1 cellular context compared by ENCODE assay signal in the genomic region with DNA sequence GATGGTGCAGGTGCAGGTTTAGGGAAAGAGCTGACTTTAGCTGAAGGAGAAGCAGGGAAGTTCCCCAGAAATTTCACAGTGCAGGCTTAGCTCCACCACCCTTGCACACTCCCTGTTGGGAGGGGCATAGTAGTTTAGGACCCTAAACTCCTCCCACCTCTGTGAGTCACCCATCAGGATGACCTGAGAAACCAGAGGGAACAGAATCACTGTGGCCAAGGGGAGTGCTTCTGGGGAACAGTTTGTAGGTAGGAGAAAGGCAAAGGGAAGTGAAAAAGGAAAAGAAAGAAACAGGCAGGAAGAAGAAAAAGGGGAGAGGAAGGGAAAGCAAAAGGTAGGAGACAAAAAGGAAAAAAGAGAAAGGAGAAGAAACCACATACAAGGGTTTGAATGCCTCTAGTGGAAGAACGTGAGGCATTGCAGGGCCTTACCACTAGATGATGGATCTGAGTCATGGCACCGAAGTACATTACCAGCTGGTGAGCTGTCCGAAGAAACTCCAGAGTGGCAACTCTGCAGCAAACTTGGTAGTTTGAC.
TF ChIP-seq lines count a peak whose summit lies in the region.

No MANE protein-coding gene starts in this region.

TF ChIP-seq in GM12878, 131 proteins besides CTCF, POLR2A, EP300 and RAD21 (continued from another document):
- TF ChIP-seq, protein P1, sequence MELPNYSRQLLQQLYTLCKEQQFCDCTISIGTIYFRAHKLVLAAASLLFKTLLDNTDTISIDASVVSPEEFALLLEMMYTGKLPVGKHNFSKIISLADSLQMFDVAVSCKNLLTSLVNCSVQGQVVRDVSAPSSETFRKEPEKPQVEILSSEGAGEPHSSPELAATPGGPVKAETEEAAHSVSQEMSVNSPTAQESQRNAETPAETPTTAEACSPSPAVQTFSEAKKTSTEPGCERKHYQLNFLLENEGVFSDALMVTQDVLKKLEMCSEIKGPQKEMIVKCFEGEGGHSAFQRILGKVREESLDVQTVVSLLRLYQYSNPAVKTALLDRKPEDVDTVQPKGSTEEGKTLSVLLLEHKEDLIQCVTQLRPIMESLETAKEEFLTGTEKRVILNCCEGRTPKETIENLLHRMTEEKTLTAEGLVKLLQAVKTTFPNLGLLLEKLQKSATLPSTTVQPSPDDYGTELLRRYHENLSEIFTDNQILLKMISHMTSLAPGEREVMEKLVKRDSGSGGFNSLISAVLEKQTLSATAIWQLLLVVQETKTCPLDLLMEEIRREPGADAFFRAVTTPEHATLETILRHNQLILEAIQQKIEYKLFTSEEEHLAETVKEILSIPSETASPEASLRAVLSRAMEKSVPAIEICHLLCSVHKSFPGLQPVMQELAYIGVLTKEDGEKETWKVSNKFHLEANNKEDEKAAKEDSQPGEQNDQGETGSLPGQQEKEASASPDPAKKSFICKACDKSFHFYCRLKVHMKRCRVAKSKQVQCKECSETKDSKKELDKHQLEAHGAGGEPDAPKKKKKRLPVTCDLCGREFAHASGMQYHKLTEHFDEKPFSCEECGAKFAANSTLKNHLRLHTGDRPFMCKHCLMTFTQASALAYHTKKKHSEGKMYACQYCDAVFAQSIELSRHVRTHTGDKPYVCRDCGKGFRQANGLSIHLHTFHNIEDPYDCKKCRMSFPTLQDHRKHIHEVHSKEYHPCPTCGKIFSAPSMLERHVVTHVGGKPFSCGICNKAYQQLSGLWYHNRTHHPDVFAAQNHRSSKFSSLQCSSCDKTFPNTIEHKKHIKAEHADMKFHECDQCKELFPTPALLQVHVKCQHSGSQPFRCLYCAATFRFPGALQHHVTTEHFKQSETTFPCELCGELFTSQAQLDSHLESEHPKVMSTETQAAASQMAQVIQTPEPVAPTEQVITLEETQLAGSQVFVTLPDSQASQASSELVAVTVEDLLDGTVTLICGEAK (IDR thresholded peaks at IDR 0.05; ENCODE audit: borderline replicate concordance) = no peak
- TF ChIP-seq BHLHE40 (IDR thresholded peaks at IDR 0.05; ENCODE audit: borderline replicate concordance in 1 of 2, low read depth in 2 of 2, low read length in 1 of 2) (no peak), SP1 (IDR thresholded peaks at IDR 0.05; ENCODE audit: low read depth, low read length) (no peak), RELA (IDR thresholded peaks at IDR 0.05; ENCODE audit: borderline replicate concordance, partially characterized antibody) (no peak), PRDM15 (CRISPR knock-in tag; IDR thresholded peaks at IDR 0.05) (no peak), NFYA (IDR thresholded peaks at IDR 0.05; ENCODE audit: borderline replicate concordance, low read depth, low read length) (no peak), NRF1 (conservative IDR thresholded peaks at IDR 0.05; ENCODE audit: low read depth, low read length) (no peak), ZNF217 (IDR thresholded peaks at IDR 0.05) (no peak), PML (IDR thresholded peaks at IDR 0.05; ENCODE audit: low read length) (no peak)
- TF ChIP-seq, protein P2, sequence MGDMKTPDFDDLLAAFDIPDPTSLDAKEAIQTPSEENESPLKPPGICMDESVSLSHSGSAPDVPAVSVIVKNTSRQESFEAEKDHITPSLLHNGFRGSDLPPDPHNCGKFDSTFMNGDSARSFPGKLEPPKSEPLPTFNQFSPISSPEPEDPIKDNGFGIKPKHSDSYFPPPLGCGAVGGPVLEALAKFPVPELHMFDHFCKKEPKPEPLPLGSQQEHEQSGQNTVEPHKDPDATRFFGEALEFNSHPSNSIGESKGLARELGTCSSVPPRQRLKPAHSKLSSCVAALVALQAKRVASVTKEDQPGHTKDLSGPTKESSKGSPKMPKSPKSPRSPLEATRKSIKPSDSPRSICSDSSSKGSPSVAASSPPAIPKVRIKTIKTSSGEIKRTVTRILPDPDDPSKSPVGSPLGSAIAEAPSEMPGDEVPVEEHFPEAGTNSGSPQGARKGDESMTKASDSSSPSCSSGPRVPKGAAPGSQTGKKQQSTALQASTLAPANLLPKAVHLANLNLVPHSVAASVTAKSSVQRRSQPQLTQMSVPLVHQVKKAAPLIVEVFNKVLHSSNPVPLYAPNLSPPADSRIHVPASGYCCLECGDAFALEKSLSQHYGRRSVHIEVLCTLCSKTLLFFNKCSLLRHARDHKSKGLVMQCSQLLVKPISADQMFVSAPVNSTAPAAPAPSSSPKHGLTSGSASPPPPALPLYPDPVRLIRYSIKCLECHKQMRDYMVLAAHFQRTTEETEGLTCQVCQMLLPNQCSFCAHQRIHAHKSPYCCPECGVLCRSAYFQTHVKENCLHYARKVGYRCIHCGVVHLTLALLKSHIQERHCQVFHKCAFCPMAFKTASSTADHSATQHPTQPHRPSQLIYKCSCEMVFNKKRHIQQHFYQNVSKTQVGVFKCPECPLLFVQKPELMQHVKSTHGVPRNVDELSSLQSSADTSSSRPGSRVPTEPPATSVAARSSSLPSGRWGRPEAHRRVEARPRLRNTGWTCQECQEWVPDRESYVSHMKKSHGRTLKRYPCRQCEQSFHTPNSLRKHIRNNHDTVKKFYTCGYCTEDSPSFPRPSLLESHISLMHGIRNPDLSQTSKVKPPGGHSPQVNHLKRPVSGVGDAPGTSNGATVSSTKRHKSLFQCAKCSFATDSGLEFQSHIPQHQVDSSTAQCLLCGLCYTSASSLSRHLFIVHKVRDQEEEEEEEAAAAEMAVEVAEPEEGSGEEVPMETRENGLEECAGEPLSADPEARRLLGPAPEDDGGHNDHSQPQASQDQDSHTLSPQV (IDR thresholded peaks at IDR 0.05) = no peak
TF ChIP-seq in GM12878: peak in this region for 0.
